ENCODE assay signal across 1 cellular context in genomic region chr11:57126766-57127400, GRCh38.
TF ChIP-seq lines count a peak whose summit lies in the region.

No MANE protein-coding gene starts in this region.

TF ChIP-seq in K562, 482 proteins besides CTCF, POLR2A, EP300 and RAD21 (continued from another document and continues in another):
- TF ChIP-seq ZBTB40 (IDR thresholded peaks at IDR 0.05) (no peak), ZBTB40 (CRISPR knock-in tag; IDR thresholded peaks at IDR 0.05) (no peak), BCLAF1 (IDR thresholded peaks at IDR 0.05; ENCODE audit: borderline replicate concordance in 1 of 2, control insufficient read depth in 1 of 2, low read depth in 2 of 2, low read length in 1 of 2) (no peak), ZNF408 (CRISPR knock-in tag; IDR thresholded peaks at IDR 0.05; ENCODE audit: low read depth) (no peak), RNF219 (CRISPR knock-in tag; IDR thresholded peaks at IDR 0.05) (no peak), RAD51 (IDR thresholded peaks at IDR 0.05; ENCODE audit: borderline replicate concordance, low read depth) (no peak), RBM22 (IDR thresholded peaks at IDR 0.05; ENCODE audit: low read depth, low read length, poor library complexity, severe bottlenecking) (no peak), SIX5 (IDR thresholded peaks at IDR 0.05; ENCODE audit: borderline replicate concordance in 1 of 2, insufficient read depth in 1 of 2, low read depth in 1 of 2, low read length in 2 of 2) (no peak), FOXA3 (CRISPR knock-in tag; conservative IDR thresholded peaks at IDR 0.05 in 1 of 2, IDR thresholded peaks at IDR 0.05 in 1 of 2) (no peak), ZEB2 (IDR thresholded peaks at IDR 0.05) (0 out of 2 replicates have a peak, but pooled peaks have one; percentile 35), GTF2F1 (IDR thresholded peaks at IDR 0.05; ENCODE audit: low read depth, low read length) (no peak), BDP1 (IDR thresholded peaks at IDR 0.05; ENCODE audit: insufficient read depth, insufficient read length) (no peak), SNAPC5 (CRISPR knock-in tag; IDR thresholded peaks at IDR 0.05) (no peak), RHOXF2B (CRISPR knock-in tag; conservative IDR thresholded peaks at IDR 0.05) (no peak), THRAP3 (IDR thresholded peaks at IDR 0.05; ENCODE audit: borderline replicate concordance) (no peak), ZNF41 (CRISPR knock-in tag; conservative IDR thresholded peaks at IDR 0.05) (no peak), RBM25 (IDR thresholded peaks at IDR 0.05; ENCODE audit: low read depth, low read length, severe bottlenecking) (no peak), MAFF (IDR thresholded peaks at IDR 0.05; ENCODE audit: low read length) (no peak), CBX3 (IDR thresholded peaks at IDR 0.05; ENCODE audit: borderline replicate concordance in 1 of 2, low read length in 2 of 2) (peak in 1 of 2 experiments; percentile 67; a peak in 1 of 3 replicates), ELK3 (CRISPR knock-in tag; IDR thresholded peaks at IDR 0.05) (no peak), ARID3A (IDR thresholded peaks at IDR 0.05; ENCODE audit: borderline replicate concordance, low read depth, low read length) (peak; percentile 88), TCF3 (CRISPR knock-in tag; IDR thresholded peaks at IDR 0.05) (peak; percentile 92), L3MBTL2 (IDR thresholded peaks at IDR 0.05) (peak; percentile 15; the same call in 1 of the 2 replicates), CEBPZ (IDR thresholded peaks at IDR 0.05; ENCODE audit: borderline replicate concordance, low read depth, low read length) (no peak), IRF2 (CRISPR knock-in tag; IDR thresholded peaks at IDR 0.05) (no peak), E4F1 (CRISPR knock-in tag; IDR thresholded peaks at IDR 0.05; ENCODE audit: borderline replicate concordance) (no peak), TGIF2 (CRISPR knock-in tag; IDR thresholded peaks at IDR 0.05) (no peak)
